Comparison of ENCODE assay signal across 9 cellular contexts in the genomic region with DNA sequence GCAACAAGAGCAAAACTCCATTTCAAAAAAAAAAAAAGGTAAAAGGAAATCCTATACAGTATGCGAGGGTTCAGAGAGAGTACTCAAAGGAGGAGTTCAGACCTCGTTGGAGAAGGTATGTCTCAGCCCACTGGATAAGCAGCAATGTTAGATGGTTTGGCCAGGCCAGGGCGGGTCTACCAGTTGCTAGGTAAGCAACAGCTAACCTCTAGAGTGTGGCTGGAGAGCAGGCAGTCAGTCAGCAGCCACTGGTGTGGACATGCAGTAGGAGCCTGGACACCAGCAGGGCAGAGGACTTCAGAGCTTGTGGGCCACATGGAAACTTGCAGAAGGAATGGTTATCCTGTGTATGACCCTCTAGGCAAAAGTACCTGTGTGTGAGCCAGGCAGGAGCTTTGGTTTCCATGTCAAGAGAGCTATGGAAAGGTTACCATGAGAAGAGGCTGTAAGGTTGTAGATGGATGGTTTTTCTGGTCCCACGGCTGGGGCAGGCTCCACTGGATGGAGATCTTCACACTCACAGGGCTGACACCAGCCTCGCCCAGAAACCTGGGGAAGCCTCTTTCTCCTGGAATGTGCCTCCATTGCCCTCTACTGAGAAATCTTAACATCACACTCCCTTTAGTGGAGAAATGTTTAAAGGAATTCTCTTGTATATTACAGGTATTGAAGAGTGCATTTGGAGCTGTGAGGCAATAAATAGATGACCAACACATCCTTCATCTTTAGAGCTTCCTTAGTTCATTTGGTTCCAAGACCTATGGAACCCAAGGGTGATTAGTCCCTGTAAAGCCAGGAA.
DNase-seq lines count a peak whose midpoint lies in the region; ATAC-seq and TF ChIP-seq lines count a peak whose summit lies in the region.
"Had no signal": no experiment of that assay in that cellular context is flagged by ENCODE, and none has a peak within 500 bp of the region (broad histone marks: within the 10 kb centered on the region; RNA-seq: fewer than 3 reads in every experiment).

No MANE protein-coding gene starts in this region.

- WGBS in mammary epithelial cell (ENCODE audit: low coverage, missing lambda C conversion rate) = 76% methylated on average over 5 of the region's 5 CpGs

- H3K4me1 Mint-ChIP-seq in neural crest cell = no peaks in the 10 kb centered on the region

- peak overlapping the region; percentile 10 for H2AFZ ChIP-seq in mammary epithelial cell (ENCODE audit: low read depth, low read length)

- ATAC-seq in HG03432 (IDR thresholded peaks at IDR 0.05; ENCODE audit: unreplicated experiment) = no peak

- H3K27ac ChIP-seq in mammary epithelial cell (ENCODE audit: insufficient read depth, low read depth, low read length) = no peak overlapping the region
- no peak overlapping the region for H3K27ac ChIP-seq in effector memory CD4-positive, alpha-beta T cell (ENCODE audit: insufficient read depth, low read length, poor library complexity, severe bottlenecking)

- H3K27me3 ChIP-seq in mammary epithelial cell (ENCODE audit: insufficient read depth, low read length) = no peaks in the 10 kb centered on the region
- H3K27me3 ChIP-seq in effector memory CD4-positive, alpha-beta T cell (replicated peaks; ENCODE audit: control insufficient read depth, insufficient read depth, low read length, poor library complexity, severe bottlenecking) = no peaks in the 10 kb centered on the region

- peak; percentile 6 for TF ChIP-seq CTCF in GM10266 (IDR thresholded peaks at IDR 0.05; ENCODE audit: control insufficient read depth, insufficient read depth, low read depth, missing control alignments)
- TF ChIP-seq CTCF in LNCAP (IDR thresholded peaks at IDR 0.05) = peak; percentile 50
- peak; percentile 40 to 51 for TF ChIP-seq CTCF in mammary epithelial cell (conservative IDR thresholded peaks at IDR 0.05 in 1 of 2, IDR thresholded peaks at IDR 0.05 in 1 of 2; ENCODE audit: extremely low read depth in 1 of 2, insufficient read depth in 1 of 2, low read depth in 1 of 2, low read length in 2 of 2)
- TF ChIP-seq CTCF in neural crest cell (conservative IDR thresholded peaks at IDR 0.05) = peak; percentile 58

- intact Hi-C loops in mammary epithelial cell (cut with micrococcal nuclease) = loop anchor here (1.0 kb wide), 1 partner anchor 405 kb away; no protein-coding TSS in a partner anchor

- H3K4me1 ChIP-seq in mammary epithelial cell (ENCODE audit: insufficient read depth, low read length) = no peaks in the 10 kb centered on the region
- H3K4me1 ChIP-seq in effector memory CD4-positive, alpha-beta T cell (ENCODE audit: control insufficient read depth, insufficient read depth, low read length, poor library complexity, severe bottlenecking) = no peaks in the 10 kb centered on the region

- H3K4me3 Mint-ChIP-seq in neural crest cell = no peak overlapping the region

- DNase-seq in GM10266 (ENCODE audit: extremely low spot score) (no peak), mammary epithelial cell (peak; percentile 39), neural crest cell (ENCODE audit: low read depth, low spot score) (no peak), NCI-H1436 (lab: John Stamatoyannopoulos, UW) (no peak)
- no peak for DNase-seq in stimulated activated CD4-positive, alpha-beta T cell treated with anti-CD3 and anti-CD28 coated beads, Interleukin-2, amount 100 ng/mL, for 24 hours
- no peak for DNase-seq in effector memory CD4-positive, alpha-beta T cell
- DNase-seq: cerebellar nuclear complex had no signal

- no peak overlapping the region for H3K4me3 ChIP-seq in mammary epithelial cell (replicated peaks in 1 of 3; ENCODE audit: insufficient read depth in 1 of 3, low read depth in 2 of 3, low read length in 3 of 3)
- H3K4me3 ChIP-seq in effector memory CD4-positive, alpha-beta T cell (ENCODE audit: insufficient read depth, low read depth, low read length, poor library complexity, severe bottlenecking) = no peak overlapping the region

- no peak overlapping the region for H3K27ac Mint-ChIP-seq in neural crest cell (ENCODE audit: unreplicated experiment)

- H3K9me3 Mint-ChIP-seq in neural crest cell = no peaks in the 10 kb centered on the region

- in situ Hi-C loops in mammary epithelial cell (cut with MboI; ENCODE audit: low sequenced_read_pairs in 2 of 2) = no loop called here

- CTCF ChIA-PET in mammary epithelial cell (lab: Charles Lee; ENCODE audit: low non-redundant PET) = interaction anchor here (0.6 kb wide), 2 partner anchors 196 to 384 kb away, joined by 3 to 4 read pairs; no protein-coding TSS in a partner anchor

- H3K4me2 ChIP-seq in mammary epithelial cell (ENCODE audit: insufficient read depth, low read depth, low read length) = no peak overlapping the region

- peaks cover 10% of the 10 kb centered on the region for H3K27me3 Mint-ChIP-seq in neural crest cell (ENCODE audit: low read depth)

- no peaks in the 10 kb centered on the region for H3K9me3 ChIP-seq in mammary epithelial cell (replicated peaks; ENCODE audit: insufficient read depth, low read length)
- no peaks in the 10 kb centered on the region for H3K9me3 ChIP-seq in effector memory CD4-positive, alpha-beta T cell (ENCODE audit: control insufficient read depth, low read length)

- H3K36me3 Mint-ChIP-seq in neural crest cell (ENCODE audit: low read depth) = no peaks in the 10 kb centered on the region

- H3K79me2 ChIP-seq in mammary epithelial cell (ENCODE audit: insufficient read depth, low read length) = no peaks in the 10 kb centered on the region

- H3K36me3 ChIP-seq in mammary epithelial cell (ENCODE audit: insufficient read depth, low read length) = no peaks in the 10 kb centered on the region
- no peaks in the 10 kb centered on the region for H3K36me3 ChIP-seq in effector memory CD4-positive, alpha-beta T cell (ENCODE audit: control insufficient read depth, insufficient read depth, low read length)

- no peak overlapping the region for H3K9ac ChIP-seq in mammary epithelial cell (ENCODE audit: insufficient read depth, low read length)

- no TSS peak for BruUV-seq in mammary epithelial cell (replicated peaks; lab: Mats Ljungman, UMichigan)

- no peaks in the 10 kb centered on the region for H4K20me1 ChIP-seq in mammary epithelial cell (ENCODE audit: insufficient read depth, low read length)

- dilution Hi-C loops in mammary epithelial cell (cut with HindIII; ENCODE audit: low sequenced_read_pairs) = loop anchor here (5.0 to 25.0 kb wide), 2 partner anchors 298 to 398 kb away; no protein-coding TSS in a partner anchor

Comparison
In these comparisons a context has a peak if more than half of its experiments do, and no peak if none do; other contexts are left out.
1. CTCF ChIP-seq: peak in every context shown above with its lines; median percentile 58 in neural crest cell; 50 in LNCAP; 46 in mammary epithelial cell; 6 in GM10266.